ENCODE assay signal across 26 cellular contexts in genomic region chr13:113016526-113017295, GRCh38.
"Had no signal": no experiment of that assay in that cellular context is flagged by ENCODE, and none has a peak within 500 bp of the region (broad histone marks: within the 10 kb centered on the region; RNA-seq: fewer than 3 reads in every experiment).

No MANE protein-coding gene starts in this region.

- H3K27ac ChIP-seq: heart right ventricle, hepatocyte, left ventricle myocardium inferior, pancreas, prostate gland, tibial nerve, uterus had no signal

- H3K36me3 ChIP-seq: prostate gland, tibial nerve, uterus had no signal

- DNase-seq: left ventricle myocardium inferior; mesendoderm; naive B cell; natural killer cell; nephron progenitor cell; nucleus accumbens; retina; stimulated activated CD4-positive, alpha-beta T cell treated with anti-CD3 and anti-CD28 coated beads, Interleukin-12 subunit alpha, Interleukin-12 subunit beta, amount 100 ng/mL, for 4 hours; stimulated activated CD4-positive, alpha-beta T cell treated with anti-CD3 and anti-CD28 coated beads, Interleukin-15, amount 100 ng/mL, for 24 hours; stimulated activated CD4-positive, alpha-beta T cell treated with anti-CD3 and anti-CD28 coated beads, Interleukin-2, amount 100 ng/mL, for 24 hours; stimulated activated CD4-positive, alpha-beta T cell treated with anti-CD3 and anti-CD28 coated beads, Interleukin-4, amount 100 ng/mL, for 1 hour; stimulated activated naive B cell treated with anti-CD40 and anti-IgM and Interleukin-4, amounts not matched to agents 10 μg/mL and 1 μg/mL and 100 μg/mL, for 72 hours; substantia nigra; uterus had no signal

- H3K36me3 Mint-ChIP-seq: natural killer cell had no signal

- H3K4me3 ChIP-seq: heart right ventricle, hepatocyte, left ventricle myocardium inferior, lung, pancreas, prostate gland, skin epidermis, tibial nerve, uterus had no signal

- H3K27me3 ChIP-seq: heart right ventricle, hepatocyte, pancreas, tibial nerve, uterus had no signal

- H3K27me3 Mint-ChIP-seq: stimulated activated naive B cell treated with anti-CD40 and anti-IgM and Interleukin-4, amounts not matched to agents 10 μg/mL and 1 μg/mL and 100 μg/mL, for 72 hours; stimulated activated naive CD8-positive, alpha-beta T cell treated with anti-CD3 and anti-CD28 coated beads, Interleukin-15, Interleukin-2, amounts not matched to agents 100 ng/mL and 50 ng/mL, for 24 hours had no signal

- H3K9me3 ChIP-seq: heart right ventricle, left ventricle myocardium inferior, pancreas, prostate gland, uterus had no signal

- H3K27ac Mint-ChIP-seq: mesothelial cell of epicardium; natural killer cell; nephron progenitor cell; stimulated activated naive B cell treated with anti-CD40 and anti-IgM and Interleukin-4, amounts not matched to agents 10 μg/mL and 1 μg/mL and 100 μg/mL, for 72 hours; stimulated activated naive CD8-positive, alpha-beta T cell treated with anti-CD3 and anti-CD28 coated beads, Interleukin-15, Interleukin-2, amounts not matched to agents 100 ng/mL and 50 ng/mL, for 24 hours; type B pancreatic cell had no signal

- H3K4me2 ChIP-seq: hepatocyte had no signal

- H3K9me3 Mint-ChIP-seq: mesothelial cell of epicardium; natural killer cell; nephron progenitor cell; stimulated activated naive CD8-positive, alpha-beta T cell treated with anti-CD3 and anti-CD28 coated beads, Interleukin-15, Interleukin-2, amounts not matched to agents 100 ng/mL and 50 ng/mL, for 24 hours; type B pancreatic cell had no signal

- ATAC-seq: natural killer cell; pancreas; sciatic nerve; stimulated activated naive B cell treated with anti-CD40 and anti-IgM and Interleukin-4, amounts not matched to agents 10 μg/mL and 1 μg/mL and 100 μg/mL, for 72 hours had no signal

- H3K79me2 ChIP-seq: hepatocyte had no signal

- H3K4me3 Mint-ChIP-seq: mesothelial cell of epicardium; naive B cell; natural killer cell; nephron progenitor cell; stimulated activated naive B cell treated with anti-CD40 and anti-IgM and Interleukin-4, amounts not matched to agents 10 μg/mL and 1 μg/mL and 100 μg/mL, for 72 hours; stimulated activated naive CD8-positive, alpha-beta T cell treated with anti-CD3 and anti-CD28 coated beads, Interleukin-15, Interleukin-2, amounts not matched to agents 100 ng/mL and 50 ng/mL, for 24 hours; type B pancreatic cell had no signal

- H3K4me1 ChIP-seq: tibial nerve, uterus had no signal

- H2AFZ ChIP-seq: hepatocyte had no signal

- FAIRE-seq: keratinocyte, pancreas had no signal
